1 cellular context compared by ENCODE assay signal in genomic region chr5:68644971-68645370, GRCh38.
TF ChIP-seq lines count a peak whose summit lies in the region.

No MANE protein-coding gene starts in this region.

TF ChIP-seq in GM12878, 131 proteins besides CTCF, POLR2A, EP300 and RAD21 (continued from another document and continues in another):
- TF ChIP-seq REST (IDR thresholded peaks at IDR 0.05; ENCODE audit: low read depth, low read length) = no peak
- TF ChIP-seq SMAD1 (IDR thresholded peaks at IDR 0.05; ENCODE audit: low read depth, partially characterized antibody) = no peak
- no peak for TF ChIP-seq ESRRA (IDR thresholded peaks at IDR 0.05; ENCODE audit: low read length)
- TF ChIP-seq TCF7 (IDR thresholded peaks at IDR 0.05; ENCODE audit: borderline replicate concordance) = no peak
- TF ChIP-seq, protein P1, sequence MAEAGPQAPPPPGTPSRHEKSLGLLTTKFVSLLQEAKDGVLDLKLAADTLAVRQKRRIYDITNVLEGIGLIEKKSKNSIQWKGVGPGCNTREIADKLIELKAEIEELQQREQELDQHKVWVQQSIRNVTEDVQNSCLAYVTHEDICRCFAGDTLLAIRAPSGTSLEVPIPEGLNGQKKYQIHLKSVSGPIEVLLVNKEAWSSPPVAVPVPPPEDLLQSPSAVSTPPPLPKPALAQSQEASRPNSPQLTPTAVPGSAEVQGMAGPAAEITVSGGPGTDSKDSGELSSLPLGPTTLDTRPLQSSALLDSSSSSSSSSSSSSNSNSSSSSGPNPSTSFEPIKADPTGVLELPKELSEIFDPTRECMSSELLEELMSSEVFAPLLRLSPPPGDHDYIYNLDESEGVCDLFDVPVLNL (IDR thresholded peaks at IDR 0.05; ENCODE audit: low read depth, low read length) = no peak
- TF ChIP-seq ZNF622 (IDR thresholded peaks at IDR 0.05) = no peak
- no peak for TF ChIP-seq KAT2A (conservative IDR thresholded peaks at IDR 0.05; ENCODE audit: control insufficient read depth, low read depth, low read length)
- TF ChIP-seq, protein P2, sequence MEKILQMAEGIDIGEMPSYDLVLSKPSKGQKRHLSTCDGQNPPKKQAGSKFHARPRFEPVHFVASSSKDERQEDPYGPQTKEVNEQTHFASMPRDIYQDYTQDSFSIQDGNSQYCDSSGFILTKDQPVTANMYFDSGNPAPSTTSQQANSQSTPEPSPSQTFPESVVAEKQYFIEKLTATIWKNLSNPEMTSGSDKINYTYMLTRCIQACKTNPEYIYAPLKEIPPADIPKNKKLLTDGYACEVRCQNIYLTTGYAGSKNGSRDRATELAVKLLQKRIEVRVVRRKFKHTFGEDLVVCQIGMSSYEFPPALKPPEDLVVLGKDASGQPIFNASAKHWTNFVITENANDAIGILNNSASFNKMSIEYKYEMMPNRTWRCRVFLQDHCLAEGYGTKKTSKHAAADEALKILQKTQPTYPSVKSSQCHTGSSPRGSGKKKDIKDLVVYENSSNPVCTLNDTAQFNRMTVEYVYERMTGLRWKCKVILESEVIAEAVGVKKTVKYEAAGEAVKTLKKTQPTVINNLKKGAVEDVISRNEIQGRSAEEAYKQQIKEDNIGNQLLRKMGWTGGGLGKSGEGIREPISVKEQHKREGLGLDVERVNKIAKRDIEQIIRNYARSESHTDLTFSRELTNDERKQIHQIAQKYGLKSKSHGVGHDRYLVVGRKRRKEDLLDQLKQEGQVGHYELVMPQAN (conservative IDR thresholded peaks at IDR 0.05) = no peak
- TF ChIP-seq ZNF274 (IDR thresholded peaks at IDR 0.05; ENCODE audit: insufficient read depth, insufficient read length) = no peak
- TF ChIP-seq FOXM1 (IDR thresholded peaks at IDR 0.05; ENCODE audit: low read depth, low read length) = peak; percentile 66; the same call in 1 of the 2 replicates
- no peak for TF ChIP-seq TBL1XR1 (IDR thresholded peaks at IDR 0.05; ENCODE audit: low read depth, low read length)
- TF ChIP-seq RB1 (IDR thresholded peaks at IDR 0.05; ENCODE audit: borderline replicate concordance) = no peak
- TF ChIP-seq, protein P3, sequence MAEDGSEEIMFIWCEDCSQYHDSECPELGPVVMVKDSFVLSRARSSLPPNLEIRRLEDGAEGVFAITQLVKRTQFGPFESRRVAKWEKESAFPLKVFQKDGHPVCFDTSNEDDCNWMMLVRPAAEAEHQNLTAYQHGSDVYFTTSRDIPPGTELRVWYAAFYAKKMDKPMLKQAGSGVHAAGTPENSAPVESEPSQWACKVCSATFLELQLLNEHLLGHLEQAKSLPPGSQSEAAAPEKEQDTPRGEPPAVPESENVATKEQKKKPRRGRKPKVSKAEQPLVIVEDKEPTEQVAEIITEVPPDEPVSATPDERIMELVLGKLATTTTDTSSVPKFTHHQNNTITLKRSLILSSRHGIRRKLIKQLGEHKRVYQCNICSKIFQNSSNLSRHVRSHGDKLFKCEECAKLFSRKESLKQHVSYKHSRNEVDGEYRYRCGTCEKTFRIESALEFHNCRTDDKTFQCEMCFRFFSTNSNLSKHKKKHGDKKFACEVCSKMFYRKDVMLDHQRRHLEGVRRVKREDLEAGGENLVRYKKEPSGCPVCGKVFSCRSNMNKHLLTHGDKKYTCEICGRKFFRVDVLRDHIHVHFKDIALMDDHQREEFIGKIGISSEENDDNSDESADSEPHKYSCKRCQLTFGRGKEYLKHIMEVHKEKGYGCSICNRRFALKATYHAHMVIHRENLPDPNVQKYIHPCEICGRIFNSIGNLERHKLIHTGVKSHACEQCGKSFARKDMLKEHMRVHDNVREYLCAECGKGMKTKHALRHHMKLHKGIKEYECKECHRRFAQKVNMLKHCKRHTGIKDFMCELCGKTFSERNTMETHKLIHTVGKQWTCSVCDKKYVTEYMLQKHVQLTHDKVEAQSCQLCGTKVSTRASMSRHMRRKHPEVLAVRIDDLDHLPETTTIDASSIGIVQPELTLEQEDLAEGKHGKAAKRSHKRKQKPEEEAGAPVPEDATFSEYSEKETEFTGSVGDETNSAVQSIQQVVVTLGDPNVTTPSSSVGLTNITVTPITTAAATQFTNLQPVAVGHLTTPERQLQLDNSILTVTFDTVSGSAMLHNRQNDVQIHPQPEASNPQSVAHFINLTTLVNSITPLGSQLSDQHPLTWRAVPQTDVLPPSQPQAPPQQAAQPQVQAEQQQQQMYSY (CRISPR knock-in tag; IDR thresholded peaks at IDR 0.05) = no peak
- TF ChIP-seq NR2C1 (IDR thresholded peaks at IDR 0.05) = no peak
- no peak for TF ChIP-seq ZNF384 (IDR thresholded peaks at IDR 0.05; ENCODE audit: borderline replicate concordance, low read depth, low read length)
- TF ChIP-seq HDAC6 (IDR thresholded peaks at IDR 0.05; ENCODE audit: unreplicated experiment) = no peak
- TF ChIP-seq PAX8 (IDR thresholded peaks at IDR 0.05) = no peak
- no peak; the same call in 1 of the 2 replicates for TF ChIP-seq PAX5 (IDR thresholded peaks at IDR 0.05; ENCODE audit: borderline replicate concordance, low read depth, low read length)
- TF ChIP-seq NFXL1 (IDR thresholded peaks at IDR 0.05; ENCODE audit: borderline replicate concordance) = no peak
- TF ChIP-seq, protein P4, sequence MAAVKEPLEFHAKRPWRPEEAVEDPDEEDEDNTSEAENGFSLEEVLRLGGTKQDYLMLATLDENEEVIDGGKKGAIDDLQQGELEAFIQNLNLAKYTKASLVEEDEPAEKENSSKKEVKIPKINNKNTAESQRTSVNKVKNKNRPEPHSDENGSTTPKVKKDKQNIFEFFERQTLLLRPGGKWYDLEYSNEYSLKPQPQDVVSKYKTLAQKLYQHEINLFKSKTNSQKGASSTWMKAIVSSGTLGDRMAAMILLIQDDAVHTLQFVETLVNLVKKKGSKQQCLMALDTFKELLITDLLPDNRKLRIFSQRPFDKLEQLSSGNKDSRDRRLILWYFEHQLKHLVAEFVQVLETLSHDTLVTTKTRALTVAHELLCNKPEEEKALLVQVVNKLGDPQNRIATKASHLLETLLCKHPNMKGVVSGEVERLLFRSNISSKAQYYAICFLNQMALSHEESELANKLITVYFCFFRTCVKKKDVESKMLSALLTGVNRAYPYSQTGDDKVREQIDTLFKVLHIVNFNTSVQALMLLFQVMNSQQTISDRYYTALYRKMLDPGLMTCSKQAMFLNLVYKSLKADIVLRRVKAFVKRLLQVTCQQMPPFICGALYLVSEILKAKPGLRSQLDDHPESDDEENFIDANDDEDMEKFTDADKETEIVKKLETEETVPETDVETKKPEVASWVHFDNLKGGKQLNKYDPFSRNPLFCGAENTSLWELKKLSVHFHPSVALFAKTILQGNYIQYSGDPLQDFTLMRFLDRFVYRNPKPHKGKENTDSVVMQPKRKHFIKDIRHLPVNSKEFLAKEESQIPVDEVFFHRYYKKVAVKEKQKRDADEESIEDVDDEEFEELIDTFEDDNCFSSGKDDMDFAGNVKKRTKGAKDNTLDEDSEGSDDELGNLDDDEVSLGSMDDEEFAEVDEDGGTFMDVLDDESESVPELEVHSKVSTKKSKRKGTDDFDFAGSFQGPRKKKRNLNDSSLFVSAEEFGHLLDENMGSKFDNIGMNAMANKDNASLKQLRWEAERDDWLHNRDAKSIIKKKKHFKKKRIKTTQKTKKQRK (IDR thresholded peaks at IDR 0.05; ENCODE audit: low read depth, low read length) = no peak
- peak; percentile 63 for TF ChIP-seq IKZF1 (conservative IDR thresholded peaks at IDR 0.05)
- no peak for TF ChIP-seq NR2C2 (IDR thresholded peaks at IDR 0.05; ENCODE audit: borderline replicate concordance, control insufficient read depth, insufficient read length, low read depth)
- TF ChIP-seq MEF2B (IDR thresholded peaks at IDR 0.05; ENCODE audit: partially characterized antibody, poor library complexity, severe bottlenecking) = peak; percentile 16
- TF ChIP-seq SREBF2 (IDR thresholded peaks at IDR 0.05; ENCODE audit: low read length) = no peak
- TF ChIP-seq SP1 (IDR thresholded peaks at IDR 0.05; ENCODE audit: low read depth, low read length) = no peak
- TF ChIP-seq ZNF24 (IDR thresholded peaks at IDR 0.05) = no peak
- peak; percentile 46; the same call in 1 of the 2 replicates for TF ChIP-seq YY1 (IDR thresholded peaks at IDR 0.05; ENCODE audit: low read depth, low read length)
- no peak for TF ChIP-seq BRCA1 (IDR thresholded peaks at IDR 0.05; ENCODE audit: low read depth, low read length)
- TF ChIP-seq POLR2AphosphoS5 (IDR thresholded peaks at IDR 0.05; ENCODE audit: low read length) = no peak
- no peak for TF ChIP-seq ZZZ3 (IDR thresholded peaks at IDR 0.05; ENCODE audit: control insufficient read depth, insufficient read length, low read depth)
- no peak for TF ChIP-seq RELA (IDR thresholded peaks at IDR 0.05; ENCODE audit: borderline replicate concordance, partially characterized antibody)
- TF ChIP-seq MYB (IDR thresholded peaks at IDR 0.05; ENCODE audit: borderline replicate concordance, low read depth, low read length) = no peak
- no peak for TF ChIP-seq TARDBP (IDR thresholded peaks at IDR 0.05; ENCODE audit: borderline replicate concordance)
- no peak for TF ChIP-seq RAD51 (IDR thresholded peaks at IDR 0.05)
- TF ChIP-seq IKZF2 (IDR thresholded peaks at IDR 0.05) = peak; percentile 69 to 71
- TF ChIP-seq ELK1 (IDR thresholded peaks at IDR 0.05; ENCODE audit: low read depth, low read length) = no peak
- TF ChIP-seq, protein P5, sequence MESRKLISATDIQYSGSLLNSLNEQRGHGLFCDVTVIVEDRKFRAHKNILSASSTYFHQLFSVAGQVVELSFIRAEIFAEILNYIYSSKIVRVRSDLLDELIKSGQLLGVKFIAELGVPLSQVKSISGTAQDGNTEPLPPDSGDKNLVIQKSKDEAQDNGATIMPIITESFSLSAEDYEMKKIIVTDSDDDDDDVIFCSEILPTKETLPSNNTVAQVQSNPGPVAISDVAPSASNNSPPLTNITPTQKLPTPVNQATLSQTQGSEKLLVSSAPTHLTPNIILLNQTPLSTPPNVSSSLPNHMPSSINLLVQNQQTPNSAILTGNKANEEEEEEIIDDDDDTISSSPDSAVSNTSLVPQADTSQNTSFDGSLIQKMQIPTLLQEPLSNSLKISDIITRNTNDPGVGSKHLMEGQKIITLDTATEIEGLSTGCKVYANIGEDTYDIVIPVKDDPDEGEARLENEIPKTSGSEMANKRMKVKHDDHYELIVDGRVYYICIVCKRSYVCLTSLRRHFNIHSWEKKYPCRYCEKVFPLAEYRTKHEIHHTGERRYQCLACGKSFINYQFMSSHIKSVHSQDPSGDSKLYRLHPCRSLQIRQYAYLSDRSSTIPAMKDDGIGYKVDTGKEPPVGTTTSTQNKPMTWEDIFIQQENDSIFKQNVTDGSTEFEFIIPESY (IDR thresholded peaks at IDR 0.05) = no peak
- TF ChIP-seq CHD4 (IDR thresholded peaks at IDR 0.05) = no peak
- TF ChIP-seq CREM (IDR thresholded peaks at IDR 0.05; ENCODE audit: low read depth) = no peak; the same call in 1 of the 2 replicates
- TF ChIP-seq STAT3 (IDR thresholded peaks at IDR 0.05; ENCODE audit: low read depth, low read length) = no peak
- peak; percentile 72; the same call in 1 of the 2 replicates for TF ChIP-seq MTA3 (IDR thresholded peaks at IDR 0.05; ENCODE audit: borderline replicate concordance, low read length)
- TF ChIP-seq ATF2 (IDR thresholded peaks at IDR 0.05; ENCODE audit: low read length) = peak; percentile 62
- no peak for TF ChIP-seq HDGF (IDR thresholded peaks at IDR 0.05)
- TF ChIP-seq RFX5 (IDR thresholded peaks at IDR 0.05; ENCODE audit: low read depth, low read length) = no peak
- TF ChIP-seq ZSCAN29 (IDR thresholded peaks at IDR 0.05) = no peak
- TF ChIP-seq, protein P6, sequence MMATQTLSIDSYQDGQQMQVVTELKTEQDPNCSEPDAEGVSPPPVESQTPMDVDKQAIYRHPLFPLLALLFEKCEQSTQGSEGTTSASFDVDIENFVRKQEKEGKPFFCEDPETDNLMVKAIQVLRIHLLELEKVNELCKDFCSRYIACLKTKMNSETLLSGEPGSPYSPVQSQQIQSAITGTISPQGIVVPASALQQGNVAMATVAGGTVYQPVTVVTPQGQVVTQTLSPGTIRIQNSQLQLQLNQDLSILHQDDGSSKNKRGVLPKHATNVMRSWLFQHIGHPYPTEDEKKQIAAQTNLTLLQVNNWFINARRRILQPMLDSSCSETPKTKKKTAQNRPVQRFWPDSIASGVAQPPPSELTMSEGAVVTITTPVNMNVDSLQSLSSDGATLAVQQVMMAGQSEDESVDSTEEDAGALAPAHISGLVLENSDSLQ (IDR thresholded peaks at IDR 0.05) = no peak
- 0 out of 2 replicates have a peak, but pooled peaks have one; percentile 24 for TF ChIP-seq NBN (IDR thresholded peaks at IDR 0.05)
- TF ChIP-seq ZBED1 (IDR thresholded peaks at IDR 0.05; ENCODE audit: borderline replicate concordance) = no peak
